25 cellular contexts compared by ENCODE assay signal in the genomic region with DNA sequence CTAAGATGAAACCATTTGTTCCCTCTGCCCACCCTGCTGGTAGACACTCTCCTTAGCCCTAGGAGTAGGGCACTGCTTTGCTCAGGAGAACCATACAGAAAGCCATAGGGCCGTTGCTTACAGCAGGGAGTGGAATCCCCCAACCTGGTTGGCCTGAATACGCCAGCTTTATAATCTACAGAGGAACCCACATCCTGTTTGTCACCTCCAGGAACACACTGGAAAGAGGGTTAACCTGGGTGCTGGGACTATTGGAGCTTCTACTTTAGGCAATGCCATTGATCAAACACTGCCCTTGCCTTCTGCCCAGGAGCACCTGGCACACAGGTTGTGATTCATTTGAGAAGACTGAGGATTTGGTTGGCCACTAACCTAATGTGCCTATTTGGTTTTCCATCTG.
DNase-seq lines count a peak whose midpoint lies in the region; ATAC-seq and TF ChIP-seq lines count a peak whose summit lies in the region.
"Had no signal": no experiment of that assay in that cellular context is flagged by ENCODE, and none has a peak within 500 bp of the region (broad histone marks: within the 10 kb centered on the region; RNA-seq: fewer than 3 reads in every experiment).

No MANE protein-coding gene starts in this region.

- peaks cover 10% of the 10 kb centered on the region for H3K4me1 ChIP-seq in DND-41 (ENCODE audit: insufficient read depth, low read length)
- H3K4me1 ChIP-seq in MM.1S (ENCODE audit: low read length) = no peaks in the 10 kb centered on the region
- H3K4me1 ChIP-seq: A549, Caco-2, SJSA1 had no signal

- H3K36me3 Mint-ChIP-seq in activated CD4-positive, alpha-beta T cell treated with anti-CD3 and anti-CD28 coated beads, Interleukin-2, amount 10 ng/mL, durations not matched to agents 7 days and 5 days (ENCODE audit: low read depth) = no peaks in the 10 kb centered on the region
- H3K36me3 Mint-ChIP-seq: CD4-positive, alpha-beta memory T cell had no signal

- H3K36me3 ChIP-seq in DND-41 (ENCODE audit: insufficient read depth, low read length) = no peaks in the 10 kb centered on the region
- H3K36me3 ChIP-seq in MM.1S (replicated peaks; ENCODE audit: insufficient read depth, low read length) = no peaks in the 10 kb centered on the region
- H3K36me3 ChIP-seq: SJSA1 had no signal

- H3K27me3 ChIP-seq in DND-41 (ENCODE audit: insufficient read depth, low read length, poor library complexity) (no peaks in the 10 kb centered on the region), MM.1S (replicated peaks; ENCODE audit: insufficient read depth, low read length) (no peaks in the 10 kb centered on the region)

- TF ChIP-seq CTCF in DND-41 (IDR thresholded peaks at IDR 0.05; ENCODE audit: borderline replicate concordance, extremely low read depth, low read length, poor library complexity, severe bottlenecking) (no peak), MM.1S (IDR thresholded peaks at IDR 0.05; ENCODE audit: low read length) (no peak)

- H3K9ac ChIP-seq in DND-41 (ENCODE audit: low read depth, low read length) = no peak overlapping the region
- H3K9ac ChIP-seq in MM.1S (ENCODE audit: low read length) = no peak overlapping the region

- H3K79me2 ChIP-seq in DND-41 (ENCODE audit: insufficient read depth, low read length) (no peaks in the 10 kb centered on the region), MM.1S (ENCODE audit: low read length) (no peaks in the 10 kb centered on the region)

- H4K20me1 ChIP-seq in DND-41 (ENCODE audit: insufficient read depth, low read length) = no peaks in the 10 kb centered on the region
- H4K20me1 ChIP-seq in MM.1S (ENCODE audit: insufficient read depth, low read length) = no peaks in the 10 kb centered on the region

- ATAC-seq in DND-41 (ENCODE audit: insufficient read depth, low read depth) (peak; percentile 93), GM18907 (IDR thresholded peaks at IDR 0.05; ENCODE audit: unreplicated experiment) (peak; percentile 42), left lobe of liver (peak; percentile 34), GM21723 (IDR thresholded peaks at IDR 0.05; ENCODE audit: unreplicated experiment) (no peak)
- ATAC-seq: A549, GM23338 had no signal

- peaks cover 3% of the 10 kb centered on the region for H3K27me3 Mint-ChIP-seq in activated CD4-positive, alpha-beta T cell treated with anti-CD3 and anti-CD28 coated beads, Interleukin-2, amount 10 ng/mL, durations not matched to agents 7 days and 5 days

- H3K9me2 ChIP-seq in MM.1S (replicated peaks; ENCODE audit: insufficient read depth, low read length) = no peaks in the 10 kb centered on the region

- no peaks in the 10 kb centered on the region for H3F3A ChIP-seq in MM.1S (ENCODE audit: insufficient read depth, low read length)

- H3K27ac ChIP-seq in DND-41 (ENCODE audit: low read length) (no peak overlapping the region), MM.1S (ENCODE audit: low read length) (no peak overlapping the region)
- H3K27ac ChIP-seq: A549, SJSA1 had no signal

- H3K4me3 Mint-ChIP-seq in activated CD4-positive, alpha-beta T cell treated with anti-CD3 and anti-CD28 coated beads, Interleukin-2, amount 10 ng/mL, durations not matched to agents 7 days and 5 days = no peak overlapping the region
- H3K4me3 Mint-ChIP-seq: CD4-positive, alpha-beta memory T cell; GM23338; H9 had no signal

- peak; percentile 8 for DNase-seq in activated CD4-positive, alpha-beta T cell treated with anti-CD3 and anti-CD28 coated beads, Interleukin-2, amount 10 ng/mL, durations not matched to agents 7 days and 5 days
- DNase-seq in activated CD4-positive, alpha-beta T cell treated with anti-CD3 and anti-CD28 coated beads for 1 hour = no peak
- DNase-seq in DND-41 (peak; percentile 43), left lobe of liver (ENCODE audit: low spot score) (no peak), MM.1S (no peak)
- DNase-seq: C1 segment of cervical spinal cord; Caco-2; CD4-positive, alpha-beta memory T cell; DMS79 treated with DMSO at 0.1 percent for 48 hours; H9; Karpas-422; NCI-H1092 treated with DMSO at 0.1 percent for 48 hours; NCI-H1436; NCI-H187; NCI-H2171 treated with DMSO at 0.1 percent for 48 hours; NCI-H345; NCI-H510A treated with DMSO at 0.1 percent for 48 hours; NCI-H82; Right ventricle myocardium superior; RPMI8226 had no signal

- CTCF ChIA-PET in activated CD4-positive, alpha-beta T cell treated with anti-CD3 and anti-CD28 coated beads, Interleukin-2, amount 10 ng/mL, durations not matched to agents 7 days and 5 days (lab: Charles Lee) = no interaction called here

- H3K9me3 Mint-ChIP-seq in activated CD4-positive, alpha-beta T cell treated with anti-CD3 and anti-CD28 coated beads, Interleukin-2, amount 10 ng/mL, durations not matched to agents 7 days and 5 days = no peaks in the 10 kb centered on the region
- H3K9me3 Mint-ChIP-seq: GM23338, H9 had no signal

- no peak overlapping the region for H3K4me2 ChIP-seq in DND-41 (ENCODE audit: insufficient read depth, low read length)
- H3K4me2 ChIP-seq in MM.1S (ENCODE audit: low read depth, low read length) = no peak overlapping the region
- H3K4me2 ChIP-seq: A549, GM23338 had no signal

- H3K4me3 ChIP-seq in DND-41 (ENCODE audit: low read depth in 1 of 2, low read length in 2 of 2) (no peak overlapping the region), MM.1S (ENCODE audit: low read length) (no peak overlapping the region)
- H3K4me3 ChIP-seq: A549, GM23338, SJSA1 had no signal

- no peak overlapping the region for H3K27ac Mint-ChIP-seq in activated CD4-positive, alpha-beta T cell treated with anti-CD3 and anti-CD28 coated beads, Interleukin-2, amount 10 ng/mL, durations not matched to agents 7 days and 5 days
- H3K27ac Mint-ChIP-seq: CD4-positive, alpha-beta memory T cell; GM23338; H9 had no signal

- H3K9me3 ChIP-seq in DND-41 (ENCODE audit: insufficient read depth, low read length, severe bottlenecking) (no peaks in the 10 kb centered on the region), MM.1S (replicated peaks; ENCODE audit: insufficient read depth, low read length) (no peaks in the 10 kb centered on the region)
- H3K9me3 ChIP-seq: A549, Caco-2, SJSA1 had no signal

- H3K4me1 Mint-ChIP-seq in activated CD4-positive, alpha-beta T cell treated with anti-CD3 and anti-CD28 coated beads, Interleukin-2, amount 10 ng/mL, durations not matched to agents 7 days and 5 days = peaks cover 13% of the 10 kb centered on the region

- H2AFZ ChIP-seq in DND-41 (ENCODE audit: low read depth, low read length) (no peak overlapping the region), MM.1S (ENCODE audit: low read length) (no peak overlapping the region)
- H2AFZ ChIP-seq: GM23338 had no signal

- POLR2A ChIA-PET in activated CD4-positive, alpha-beta T cell treated with anti-CD3 and anti-CD28 coated beads, Interleukin-2, amount 10 ng/mL, durations not matched to agents 7 days and 5 days (lab: Charles Lee) = no interaction called here

Comparison
In these comparisons a context has a peak if more than half of its experiments do, and no peak if none do; other contexts are left out.
1. DNase-seq: peak in activated CD4-positive, alpha-beta T cell treated with anti-CD3 and anti-CD28 coated beads, Interleukin-2, amount 10 ng/mL, durations not matched to agents 7 days and 5 days (single experiment) and DND-41 (single experiment); none in activated CD4-positive, alpha-beta T cell treated with anti-CD3 and anti-CD28 coated beads for 1 hour (single experiment), left lobe of liver (single experiment) and MM.1S (single experiment).